ENCODE assay signal across 10 cellular contexts in the genomic region with DNA sequence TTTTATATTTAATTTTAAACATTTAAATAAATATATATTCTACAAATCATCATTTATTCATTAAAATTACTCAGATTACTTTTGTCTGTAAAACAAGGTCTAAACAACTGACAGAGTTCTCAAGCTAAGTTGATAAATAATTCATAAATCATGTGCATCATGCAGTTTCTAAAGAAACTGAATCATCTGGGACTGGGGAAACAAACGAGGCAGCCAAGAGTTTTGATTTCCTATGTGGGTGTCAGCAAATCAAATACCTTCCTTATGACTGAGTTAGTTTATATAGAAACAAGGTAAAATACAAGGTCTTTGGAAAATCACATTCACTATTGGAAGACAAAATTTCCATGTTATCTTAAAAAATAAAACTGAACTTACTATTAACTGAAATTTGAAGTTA.
DNase-seq lines count a peak whose midpoint lies in the region; ATAC-seq and TF ChIP-seq lines count a peak whose summit lies in the region.
"Had no signal": no experiment of that assay in that cellular context is flagged by ENCODE, and none has a peak within 500 bp of the region (broad histone marks: within the 10 kb centered on the region; RNA-seq: fewer than 3 reads in every experiment).

No MANE protein-coding gene starts in this region.

- H3K36me3 Mint-ChIP-seq in activated T-helper 17 cell treated with anti-CD3 and anti-CD28 coated beads, Interleukin-2, amount 50 U/mL, for 72 hours (ENCODE audit: low read depth), result no peaks in the 10 kb centered on the region
- no peaks in the 10 kb centered on the region; a peak in 1 of 7 replicates for H3K36me3 Mint-ChIP-seq in H9 (ENCODE audit: insufficient read depth in 1 of 3, low read depth in 3 of 3)

- ATAC-seq in activated T-helper 17 cell treated with anti-CD3 and anti-CD28 coated beads, Interleukin-2, amount 50 U/mL, for 72 hours (replicated peaks), result no peak
- no peak for ATAC-seq in HG03108 (IDR thresholded peaks at IDR 0.05; ENCODE audit: unreplicated experiment)

- H3K27me3 ChIP-seq in H9 (ENCODE audit: insufficient read depth, low read length), result no peaks in the 10 kb centered on the region

- H3K23me2 ChIP-seq in H9 (ENCODE audit: insufficient read length, low read depth, low read length, poor library complexity, severe bottlenecking), result no peaks in the 10 kb centered on the region

- no peak overlapping the region for H2BK15ac ChIP-seq in H9 (ENCODE audit: low read depth, low read length)

- H3K4me3 Mint-ChIP-seq in activated T-helper 17 cell treated with anti-CD3 and anti-CD28 coated beads, Interleukin-2, amount 50 U/mL, for 72 hours, result no peak overlapping the region
- H3K4me3 Mint-ChIP-seq in H9, result no peak overlapping the region

- no peak overlapping the region for H2BK12ac ChIP-seq in H9 (ENCODE audit: insufficient read length, low read depth, low read length)

- H3K79me1 ChIP-seq in H9 (ENCODE audit: insufficient read depth, low read depth, low read length, poor library complexity, severe bottlenecking), result no peaks in the 10 kb centered on the region

- no peaks in the 10 kb centered on the region for H3K27me3 Mint-ChIP-seq in activated T-helper 17 cell treated with anti-CD3 and anti-CD28 coated beads, Interleukin-2, amount 50 U/mL, for 72 hours
- H3K27me3 Mint-ChIP-seq in H9 (ENCODE audit: low read depth), result no peaks in the 10 kb centered on the region

- no peak for TF ChIP-seq CTCF in astrocyte of the spinal cord (IDR thresholded peaks at IDR 0.05; ENCODE audit: low read depth, low read length)
- TF ChIP-seq CTCF in H9 (conservative IDR thresholded peaks at IDR 0.05), result no peak

- H3K9me3 ChIP-seq in H9 (ENCODE audit: control insufficient read depth, low read depth, low read length), result no peaks in the 10 kb centered on the region

- H3K4me3 ChIP-seq in astrocyte of the spinal cord (ENCODE audit: low read depth, low read length), result no peak overlapping the region

- WGBS in H9 (ENCODE audit: extremely low coverage, insufficient read length, low lambda C conversion rate), result no CpG with 5 or more reads among the region's 1 CpG

- H4K5ac ChIP-seq in H9 (ENCODE audit: insufficient read length, low read depth, low read length), result no peak overlapping the region

- no peaks in the 10 kb centered on the region for H4K20me1 ChIP-seq in H9 (ENCODE audit: control insufficient read depth, insufficient read depth, insufficient read length)

- H3K23ac ChIP-seq in H9 (ENCODE audit: insufficient read length, low read depth, low read length), result no peak overlapping the region

- no peak overlapping the region for H3K4ac ChIP-seq in H9 (ENCODE audit: low read depth, low read length)

- no peak overlapping the region for H2BK20ac ChIP-seq in H9 (ENCODE audit: low read depth, low read length, poor library complexity, severe bottlenecking)

- H3K9me3 Mint-ChIP-seq in activated T-helper 17 cell treated with anti-CD3 and anti-CD28 coated beads, Interleukin-2, amount 50 U/mL, for 72 hours, result no peaks in the 10 kb centered on the region
- H3K9me3 Mint-ChIP-seq in H9, result no peaks in the 10 kb centered on the region

- H2AK5ac ChIP-seq in H9 (ENCODE audit: insufficient read length, low read length), result no peak overlapping the region

- H3K27ac ChIP-seq in H9 (ENCODE audit: insufficient read length, low read depth, low read length), result no peak overlapping the region

- H4K91ac ChIP-seq in H9 (ENCODE audit: insufficient read length, low read depth, low read length), result no peak overlapping the region

- no peak overlapping the region for H2BK120ac ChIP-seq in H9 (ENCODE audit: low read depth, low read length, poor library complexity, severe bottlenecking)

- no peak overlapping the region for H2BK5ac ChIP-seq in H9 (ENCODE audit: insufficient read length, low read length)

- DNase-seq in A172 (ENCODE audit: low spot score) (peak; percentile 27), HS-5 (ENCODE audit: low read depth) (peak; percentile 58), astrocyte of the spinal cord (ENCODE audit: low read depth, low spot score) (peak; percentile 66), glomerular visceral epithelial cell (ENCODE audit: extremely low spot score) (peak; percentile 13), H9 (no peak)
- DNase-seq in activated CD4-positive, alpha-beta T cell treated with anti-CD3 and anti-CD28 coated beads for 4 hours, result no peak
- DNase-seq: activated CD4-positive, CD25-positive, alpha-beta regulatory T cell; NCI-H2171 treated with DMSO at 0.1 percent for 48 hours had no signal

- H3K79me2 ChIP-seq in H9 (ENCODE audit: insufficient read depth, low read length), result peaks cover 16% of the 10 kb centered on the region; the same call in 1 of the 2 replicates

- no peak overlapping the region for H3K18ac ChIP-seq in H9 (ENCODE audit: insufficient read length, low read depth, low read length)

- H3K4me1 ChIP-seq in H9 (ENCODE audit: insufficient read depth, low read length), result peaks cover 3% of the 10 kb centered on the region; the same call in 1 of the 2 replicates

- no peaks in the 10 kb centered on the region for H3K4me1 Mint-ChIP-seq in activated T-helper 17 cell treated with anti-CD3 and anti-CD28 coated beads, Interleukin-2, amount 50 U/mL, for 72 hours
- peaks cover 58 to 61% of the 10 kb centered on the region in 2 experiments for H3K4me1 Mint-ChIP-seq in H9

- H4K8ac ChIP-seq in H9 (replicated peaks; ENCODE audit: insufficient read length, low read depth, low read length), result no peak overlapping the region

- H3K4me2 ChIP-seq in H9 (ENCODE audit: insufficient read depth, insufficient read length, low read length), result no peak overlapping the region

- no peak overlapping the region for H3K56ac ChIP-seq in H9 (ENCODE audit: insufficient read length, low read depth, low read length)

- H2AFZ ChIP-seq in H9 (ENCODE audit: low read length), result no peak overlapping the region

- H3K9ac ChIP-seq in H9 (ENCODE audit: extremely low read depth, insufficient read length, low read length), result no peak overlapping the region

- no peak overlapping the region for H3K14ac ChIP-seq in H9 (ENCODE audit: insufficient read depth, low read length)

- no peak overlapping the region for H3K27ac Mint-ChIP-seq in activated T-helper 17 cell treated with anti-CD3 and anti-CD28 coated beads, Interleukin-2, amount 50 U/mL, for 72 hours
- no peak overlapping the region for H3K27ac Mint-ChIP-seq in H9

- no peak overlapping the region for H3T11ph ChIP-seq in H9 (ENCODE audit: low read length)

- in situ Hi-C loops in astrocyte of the spinal cord (cut with HindIII; ENCODE audit: low sequenced_read_pairs), result no loop called here

Comparison
In these comparisons a context has a peak if more than half of its experiments do, and no peak if none do; other contexts are left out.
1. DNase-seq: peak in A172 (single experiment), HS-5 (single experiment), astrocyte of the spinal cord (single experiment) and glomerular visceral epithelial cell (single experiment); none in activated CD4-positive, alpha-beta T cell treated with anti-CD3 and anti-CD28 coated beads for 4 hours (0 of 2) and H9 (single experiment).